In the genomic region with DNA sequence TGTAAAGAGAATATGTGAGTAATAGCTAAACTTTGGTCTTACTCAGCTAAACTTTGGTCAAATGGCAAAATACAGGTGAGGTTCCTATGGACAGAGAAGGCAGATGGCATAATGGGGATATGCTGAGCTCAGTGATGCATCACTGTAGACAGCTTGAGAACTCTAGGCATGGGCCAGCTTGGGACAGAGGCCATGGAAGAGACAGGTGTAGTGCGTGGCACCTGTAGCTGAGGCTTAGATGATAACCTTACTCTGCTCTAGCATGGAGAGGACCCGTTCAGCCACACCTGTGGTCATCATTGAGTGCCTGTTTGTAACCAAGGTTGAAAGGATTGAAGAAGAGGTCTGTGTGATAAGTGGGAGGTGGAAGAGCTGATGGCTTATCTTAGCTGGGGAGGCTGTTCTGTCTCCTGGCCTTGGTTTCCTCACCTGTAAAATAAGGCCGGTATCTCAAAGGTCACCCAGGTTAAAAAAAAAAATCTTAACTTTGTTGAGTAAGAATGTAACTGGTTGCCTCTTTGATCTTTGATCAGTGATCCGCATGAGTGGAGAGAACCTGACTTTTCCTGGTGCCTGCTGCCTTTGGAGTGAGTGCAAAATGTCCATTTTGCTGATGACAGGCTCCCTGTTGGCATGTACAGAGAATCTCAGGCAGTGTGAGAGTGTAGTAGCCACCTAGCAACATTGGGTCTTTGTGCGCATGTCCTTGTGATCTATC, we compare ENCODE assay signal across 19 cellular contexts. TPM values are rescaled to one million over a fixed set of nuclear protein-coding genes. Genes with fewer than 3 reads are reported as not detected.
DNase-seq lines count a peak whose midpoint lies in the region; ATAC-seq and TF ChIP-seq lines count a peak whose summit lies in the region.
"Had no signal": no experiment of that assay in that cellular context is flagged by ENCODE, and none has a peak within 500 bp of the region (broad histone marks: within the 10 kb centered on the region; RNA-seq: fewer than 3 reads in every experiment).

No MANE protein-coding gene starts in this region.

- H3K36me3 ChIP-seq in WERI-Rb-1: no peaks in the 10 kb centered on the region
- H3K36me3 ChIP-seq: ascending aorta, right atrium auricular region had no signal

- ATAC-seq in left colon: peak; percentile 22
- ATAC-seq in GM21390 (IDR thresholded peaks at IDR 0.05; ENCODE audit: unreplicated experiment): no peak
- ATAC-seq: activated CD4-positive, alpha-beta T cell treated with anti-CD3 and anti-CD28 coated beads for 36 hours had no signal

- H3K27ac ChIP-seq in WERI-Rb-1: peak overlapping the region; percentile 37
- H3K27ac ChIP-seq: ascending aorta, right atrium auricular region had no signal

- no peaks in the 10 kb centered on the region for H3K27me3 ChIP-seq in WERI-Rb-1 (ENCODE audit: insufficient read depth, low read depth, severe bottlenecking)
- H3K27me3 ChIP-seq: ascending aorta, right atrium auricular region had no signal

- no peak for TF ChIP-seq CTCF in WERI-Rb-1 (IDR thresholded peaks at IDR 0.05; ENCODE audit: low read depth, low read length)

- DNase-seq in G401 (ENCODE audit: low spot score) (peak; percentile 76), WERI-Rb-1 (peak; percentile 20), left colon (no peak), renal cortical epithelial cell (ENCODE audit: low read depth) (peak; percentile 68), NCI-H2227 (lab: John Stamatoyannopoulos, UW; ENCODE audit: unreplicated experiment) (no peak), SKM-1 (lab: John Stamatoyannopoulos, UW; ENCODE audit: unreplicated experiment) (no peak)
- DNase-seq: activated CD4-positive, alpha-beta T cell treated with anti-CD3 and anti-CD28 coated beads for 36 hours; CD4-positive, CD25-positive, alpha-beta regulatory T cell; central memory CD4-positive, alpha-beta T cell; immature natural killer cell; mammary epithelial cell; NCI-H1092; NCI-H1930; SHP77; stimulated activated CD8-positive, alpha-beta memory T cell treated with anti-CD3 and anti-CD28 coated beads, Interleukin-4, amount 100 ng/mL, for 48 hours; substantia nigra had no signal

- no peaks in the 10 kb centered on the region for H3K9me3 ChIP-seq in WERI-Rb-1 (ENCODE audit: severe bottlenecking)
- H3K9me3 ChIP-seq: ascending aorta, right atrium auricular region had no signal

- in situ Hi-C loops in G401 (cut with HindIII; ENCODE audit: low sequenced_read_pairs): no loop called here

- intact Hi-C loops in left colon (cut with DNase I, micrococcal nuclease): no loop called here

- no peak overlapping the region for H3K4me3 ChIP-seq in WERI-Rb-1 (ENCODE audit: low read depth, low read length)
- H3K4me3 ChIP-seq: ascending aorta, right atrium auricular region had no signal

RNA-seq across cellular contexts. Expression of a gene that starts 48.6 kb away (rescaled TPM):
- total RNA-seq in G401 (2014; rRNA removed; shearing (Covaris generic)): 11.9 and 13.8 TPM in 2 replicates
- total RNA-seq in left colon (1 to 10 TPM; 6.2 to 7.0 TPM), renal cortical epithelial cell (6.1 and 26.9 TPM in 2 replicates)

Comparison
In these comparisons a context has a peak if more than half of its experiments do, and no peak if none do; other contexts are left out.
1. DNase-seq: peak in G401 (single experiment), WERI-Rb-1 (single experiment) and renal cortical epithelial cell (single experiment); none in left colon (0 of 2), NCI-H2227 (single experiment) and SKM-1 (single experiment).